ENCODE assay signal across 8 cellular contexts in genomic region chr12:24561882-24562760, GRCh38.
DNase-seq lines count a peak whose midpoint lies in the region; ATAC-seq lines count a peak whose summit lies in the region.

No MANE protein-coding gene starts in this region.

- no peaks in the 10 kb centered on the region for H3K9me3 Mint-ChIP-seq in activated T-helper 2 cell treated with anti-CD3 and anti-CD28 coated beads, Interferon-gamma antibody, Interleukin-2, Interleukin-4, amounts not matched to agents 10 μg/mL and 5 μg/mL and 100 μg/mL, durations not matched to agents 14 hours and 24 hours and 36 hours

- ATAC-seq in HG03025 (IDR thresholded peaks at IDR 0.05; ENCODE audit: low FRiP score, unreplicated experiment) = no peak

- H3K4me3 Mint-ChIP-seq in activated T-helper 2 cell treated with anti-CD3 and anti-CD28 coated beads, Interferon-gamma antibody, Interleukin-2, Interleukin-4, amounts not matched to agents 10 μg/mL and 5 μg/mL and 100 μg/mL, durations not matched to agents 14 hours and 24 hours and 36 hours (ENCODE audit: low read depth) = peak overlapping the region; percentile 88

- no peak overlapping the region for H3K27ac Mint-ChIP-seq in activated T-helper 2 cell treated with anti-CD3 and anti-CD28 coated beads, Interferon-gamma antibody, Interleukin-2, Interleukin-4, amounts not matched to agents 10 μg/mL and 5 μg/mL and 100 μg/mL, durations not matched to agents 14 hours and 24 hours and 36 hours

- peak; percentile 10 for DNase-seq in NCI-H2171 treated with DMSO at 0.1 percent for 48 hours (lab: John Stamatoyannopoulos, UW)
- DNase-seq in NCI-H2171 (lab: John Stamatoyannopoulos, UW) = no peak
- DNase-seq in NCI-H1105 treated with DMSO at 0.1 percent for 48 hours (lab: John Stamatoyannopoulos, UW) = peak; percentile 74
- no peak for DNase-seq in activated T-helper 2 cell treated with anti-CD3 and anti-CD28 coated beads, Interferon-gamma antibody, Interleukin-2, Interleukin-4, amounts not matched to agents 10 μg/mL and 5 μg/mL and 100 μg/mL, durations not matched to agents 14 hours and 24 hours and 36 hours (ENCODE audit: low spot score)
- DNase-seq in head of caudate nucleus = peak in 41 of 42 donors; percentile 14 to 76 (median 55)
- DNase-seq in nucleus accumbens (lab: John Stamatoyannopoulos, UW) = peak in 42 of 56 donors; percentile 24 to 73 (median 49)
- no peak for DNase-seq in LoVo (ENCODE audit: low spot score)

- no peaks in the 10 kb centered on the region for H3K36me3 Mint-ChIP-seq in activated T-helper 2 cell treated with anti-CD3 and anti-CD28 coated beads, Interferon-gamma antibody, Interleukin-2, Interleukin-4, amounts not matched to agents 10 μg/mL and 5 μg/mL and 100 μg/mL, durations not matched to agents 14 hours and 24 hours and 36 hours (ENCODE audit: low read depth)

- peaks cover 17% of the 10 kb centered on the region for H3K4me1 Mint-ChIP-seq in activated T-helper 2 cell treated with anti-CD3 and anti-CD28 coated beads, Interferon-gamma antibody, Interleukin-2, Interleukin-4, amounts not matched to agents 10 μg/mL and 5 μg/mL and 100 μg/mL, durations not matched to agents 14 hours and 24 hours and 36 hours (ENCODE audit: low read depth)

- intact Hi-C loops in activated T-helper 2 cell treated with anti-CD3 and anti-CD28 coated beads, Interferon-gamma antibody, Interleukin-2, Interleukin-4, amounts not matched to agents 10 μg/mL and 5 μg/mL and 100 μg/mL, durations not matched to agents 14 hours and 24 hours and 36 hours (cut with micrococcal nuclease) = loop anchor here (2.0 to 10.0 kb wide), 2 partner anchors 153 to 277 kb away; no protein-coding TSS in a partner anchor
- intact Hi-C loops in head of caudate nucleus (cut with DNase I) = no loop called here

- H3K27me3 Mint-ChIP-seq in activated T-helper 2 cell treated with anti-CD3 and anti-CD28 coated beads, Interferon-gamma antibody, Interleukin-2, Interleukin-4, amounts not matched to agents 10 μg/mL and 5 μg/mL and 100 μg/mL, durations not matched to agents 14 hours and 24 hours and 36 hours (ENCODE audit: low read depth) = peaks cover 68% of the 10 kb centered on the region

Comparison
In these comparisons a context has a peak if more than half of its experiments do, and no peak if none do; other contexts are left out.
1. DNase-seq: peak in NCI-H2171 treated with DMSO at 0.1 percent for 48 hours (single experiment), NCI-H1105 treated with DMSO at 0.1 percent for 48 hours (single experiment), head of caudate nucleus (41 of 42) and nucleus accumbens (42 of 56); none in NCI-H2171 (single experiment), activated T-helper 2 cell treated with anti-CD3 and anti-CD28 coated beads, Interferon-gamma antibody, Interleukin-2, Interleukin-4, amounts not matched to agents 10 μg/mL and 5 μg/mL and 100 μg/mL, durations not matched to agents 14 hours and 24 hours and 36 hours (single experiment) and LoVo (single experiment).